Comparison of ENCODE assay signal across 20 cellular contexts in genomic region chr10:98258683-98259454, GRCh38. TPM values are rescaled to one million over a fixed set of nuclear protein-coding genes. Genes with fewer than 3 reads are reported as not detected.
DNase-seq lines count a peak whose midpoint lies in the region; ATAC-seq, FAIRE-seq and TF ChIP-seq lines count a peak whose summit lies in the region.
"Had no signal": no experiment of that assay in that cellular context is flagged by ENCODE, and none has a peak within 500 bp of the region (broad histone marks: within the 10 kb centered on the region; RNA-seq: fewer than 3 reads in every experiment).

No MANE protein-coding gene starts in this region.

- H3K4me1 ChIP-seq in HEK293 (ENCODE audit: control insufficient read depth, insufficient read depth, low read length): no peaks in the 10 kb centered on the region; the same call in 1 of the 2 replicates
- H3K4me1 ChIP-seq in K562 (replicated peaks in 1 of 2; ENCODE audit: control insufficient read depth in 2 of 2, insufficient read depth in 2 of 2, low read length in 2 of 2): peaks cover 13 to 18% of the 10 kb centered on the region in 2 experiments
- no peaks in the 10 kb centered on the region for H3K4me1 ChIP-seq in osteoblast (ENCODE audit: insufficient read depth, low read length)

- H3K27me3 ChIP-seq in K562 (ENCODE audit: control insufficient read depth in 2 of 2, insufficient read depth in 2 of 2, low read length in 2 of 2): no peaks in the 10 kb centered on the region
- H3K27me3 ChIP-seq in osteoblast (ENCODE audit: insufficient read depth, low read length): no peaks in the 10 kb centered on the region
- H3K27me3 ChIP-seq: thyroid gland had no signal

- H4K20me1 ChIP-seq in K562 (replicated peaks; ENCODE audit: control insufficient read depth, insufficient read depth, low read length) (no peaks in the 10 kb centered on the region), osteoblast (ENCODE audit: insufficient read depth, low read length) (peaks cover 8% of the 10 kb centered on the region)

- TF ChIP-seq RAD21 in K562 (CRISPR knock-in tag; conservative IDR thresholded peaks at IDR 0.05 in 1 of 2, IDR thresholded peaks at IDR 0.05 in 1 of 2): no peak

- H3K4me3 ChIP-seq in HEK293 (ENCODE audit: low read depth, low read length): no peak overlapping the region
- no peak overlapping the region for H3K4me3 ChIP-seq in K562
- H3K4me3 ChIP-seq in osteoblast (ENCODE audit: insufficient read depth, low read length): no peak overlapping the region
- H3K4me3 ChIP-seq: left ventricle myocardium inferior, thyroid gland had no signal

- intact Hi-C loops in K562 (cut with micrococcal nuclease): no loop called here

- H3K9me3 ChIP-seq in HEK293 (ENCODE audit: control insufficient read depth, insufficient read depth, low read depth, low read length) (no peaks in the 10 kb centered on the region), K562 (replicated peaks; ENCODE audit: control insufficient read depth, insufficient read depth, low read depth, low read length) (no peaks in the 10 kb centered on the region), osteoblast (ENCODE audit: low read depth, low read length) (no peaks in the 10 kb centered on the region)
- H3K9me3 ChIP-seq: left ventricle myocardium inferior, thyroid gland had no signal

- H2AFZ ChIP-seq in K562 (ENCODE audit: low read depth, low read length): no peak overlapping the region
- no peak overlapping the region for H2AFZ ChIP-seq in osteoblast (ENCODE audit: low read length)

- TF ChIP-seq EP300 in K562 (IDR thresholded peaks at IDR 0.05; ENCODE audit: low read length): no peak

- BruUV-seq in K562 (replicated peaks; lab: Mats Ljungman, UMichigan): no TSS peak

- 78% methylated on average over 10 of the region's 13 CpGs for WGBS in K562 (ENCODE audit: insufficient coverage, low coverage, missing lambda C conversion rate)

- POLR2A ChIA-PET in HEK293 (lab: Yijun Ruan, JAX) (no interaction called here), K562 (lab: Yijun Ruan, JAX) (interaction anchor here (0.6 to 0.8 kb wide), 2 partner anchors 12 to 20 kb away, joined by 4 read pairs; no protein-coding TSS in a partner anchor)

- CTCF ChIA-PET in HEK293 (lab: Yijun Ruan, JAX) (no interaction called here), K562 (lab: Yijun Ruan, JAX; ENCODE audit: low intra/inter-chr PET ratio) (no interaction called here)

- H3K36me3 ChIP-seq in HEK293 (ENCODE audit: control insufficient read depth in 2 of 2, insufficient read depth in 1 of 2, low read length in 2 of 2): no peaks in the 10 kb centered on the region
- H3K36me3 ChIP-seq in K562 (ENCODE audit: control insufficient read depth, insufficient read depth, low read length): no peaks in the 10 kb centered on the region
- peaks cover 52% of the 10 kb centered on the region for H3K36me3 ChIP-seq in osteoblast (ENCODE audit: insufficient read depth, low read length)
- H3K36me3 ChIP-seq: left ventricle myocardium inferior, thyroid gland had no signal

- H3K4me2 ChIP-seq in K562 (ENCODE audit: insufficient read depth, low read length): no peak overlapping the region
- H3K4me2 ChIP-seq in osteoblast (ENCODE audit: insufficient read depth, low read length): no peak overlapping the region

- no peak overlapping the region for H3K9ac ChIP-seq in K562 (ENCODE audit: insufficient read depth in 1 of 2, low read depth in 2 of 2, low read length in 2 of 2)

- ATAC-seq in K562: peak; percentile 47
- ATAC-seq: Right ventricle myocardium inferior; sciatic nerve; stimulated activated naive B cell treated with anti-CD40 and anti-IgM and Interleukin-4, amounts not matched to agents 10 μg/mL and 1 μg/mL and 100 μg/mL, for 72 hours had no signal

- in situ Hi-C loops in K562 (cut with MboI): no loop called here

- DNase-seq in COLO668 (lab: John Stamatoyannopoulos, UW; ENCODE audit: unreplicated experiment): peak; percentile 2
- no peak for DNase-seq in K562 (ENCODE audit: extremely low read depth in 1 of 4, low spot score in 3 of 4)
- peak; percentile 90 for DNase-seq in osteoblast (ENCODE audit: insufficient read length, low spot score, missing footprints)
- DNase-seq in glomerular visceral epithelial cell (ENCODE audit: extremely low spot score): no peak
- no peak for DNase-seq in NCI-H1092 treated with DMSO at 0.1 percent for 48 hours (lab: John Stamatoyannopoulos, UW)
- DNase-seq in T-helper 1 cell: no peak
- DNase-seq in RCC 7860 (ENCODE audit: low spot score): no peak
- DNase-seq: activated CD4-positive, alpha-beta T cell treated with anti-CD3 and anti-CD28 coated beads, Interleukin-2, amount 10 ng/mL, durations not matched to agents 7 days and 5 days; AML-193; anterior cingulate cortex; central memory CD4-positive, alpha-beta T cell; left ventricle myocardium inferior; NCI-H2029 treated with DMSO at 0.1 percent for 48 hours; NCI-H446 treated with DMSO at 0.1 percent for 48 hours; stimulated activated naive B cell treated with anti-CD40 and anti-IgM and Interleukin-4, amounts not matched to agents 10 μg/mL and 1 μg/mL and 100 μg/mL, for 72 hours; thyroid gland had no signal

- H3K79me2 ChIP-seq in K562 (ENCODE audit: control insufficient read depth, insufficient read depth, low read length) (no peaks in the 10 kb centered on the region), osteoblast (ENCODE audit: insufficient read depth, low read length) (no peaks in the 10 kb centered on the region)

- no peak for TF ChIP-seq POLR2A in K562 (conservative IDR thresholded peaks at IDR 0.05)

- H3K9me1 ChIP-seq in K562 (ENCODE audit: control insufficient read depth, insufficient read depth, low read length): no peaks in the 10 kb centered on the region

- TF ChIP-seq CTCF in HEK293 (tag by site-specific recombination; IDR thresholded peaks at IDR 0.05) (no peak), K562 (IDR thresholded peaks at IDR 0.05 in 2 of 3, conservative IDR thresholded peaks at IDR 0.05 in 1 of 3; ENCODE audit: insufficient read depth in 2 of 3, low read depth in 1 of 3, low read length in 3 of 3) (no peak), osteoblast (IDR thresholded peaks at IDR 0.05; ENCODE audit: extremely low read depth, low read depth, low read length) (no peak)

- no peak overlapping the region for H3K27ac ChIP-seq in HEK293 (ENCODE audit: extremely low read depth, low read depth, low read length)
- no peak overlapping the region for H3K27ac ChIP-seq in K562 (ENCODE audit: extremely low read depth, low read depth, low read length)
- H3K27ac ChIP-seq in osteoblast (ENCODE audit: low read depth, low read length): no peak overlapping the region
- H3K27ac ChIP-seq: left ventricle myocardium inferior, thyroid gland had no signal

- FAIRE-seq in K562 (lab: Jason Lieb, UNC) (no peak), RCC 7860 (lab: Jason Lieb, UNC) (no peak)
- FAIRE-seq: H54 had no signal

TF ChIP-seq in HEK293, 187 proteins besides CTCF, POLR2A, EP300 and RAD21 (continues in another document):
- TF ChIP-seq ZBTB21 (tag by site-specific recombination; IDR thresholded peaks at IDR 0.05) (peak; percentile 37; the same call in 1 of the 2 replicates), SP2 (tag by site-specific recombination; IDR thresholded peaks at IDR 0.05) (peak; percentile 8; the same call in 1 of the 2 replicates), WT1 (tag by site-specific recombination; IDR thresholded peaks at IDR 0.05) (peak; percentile 50), ZFP69B (tag by site-specific recombination; IDR thresholded peaks at IDR 0.05) (peak; percentile 42; the same call in 1 of the 2 replicates), KLF8 (tag by site-specific recombination; IDR thresholded peaks at IDR 0.05) (peak; percentile 62)

TF ChIP-seq in K562, 482 proteins besides CTCF, POLR2A, EP300 and RAD21 (continues in another document):
- TF ChIP-seq MCM7 (IDR thresholded peaks at IDR 0.05): no peak
- TF ChIP-seq, protein P1, sequence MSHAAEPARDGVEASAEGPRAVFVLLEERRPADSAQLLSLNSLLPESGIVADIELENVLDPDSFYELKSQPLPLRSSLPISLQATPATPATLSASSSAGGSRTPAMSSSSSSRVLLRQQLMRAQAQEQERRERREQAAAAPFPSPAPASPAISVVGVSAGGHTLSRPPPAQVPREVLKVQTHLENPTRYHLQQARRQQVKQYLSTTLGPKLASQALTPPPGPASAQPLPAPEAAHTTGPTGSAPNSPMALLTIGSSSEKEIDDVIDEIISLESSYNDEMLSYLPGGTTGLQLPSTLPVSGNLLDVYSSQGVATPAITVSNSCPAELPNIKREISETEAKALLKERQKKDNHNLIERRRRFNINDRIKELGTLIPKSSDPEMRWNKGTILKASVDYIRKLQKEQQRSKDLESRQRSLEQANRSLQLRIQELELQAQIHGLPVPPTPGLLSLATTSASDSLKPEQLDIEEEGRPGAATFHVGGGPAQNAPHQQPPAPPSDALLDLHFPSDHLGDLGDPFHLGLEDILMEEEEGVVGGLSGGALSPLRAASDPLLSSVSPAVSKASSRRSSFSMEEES (CRISPR knock-in tag; IDR thresholded peaks at IDR 0.05): no peak

RNA-seq across cellular contexts. Expression of gene LOXL4, which starts 9.1 kb away (rescaled TPM):
- 0.35 and 1.1 TPM in 2 replicates for total RNA-seq in K562 (2011; cell fraction: chromatin; rRNA removed; ENCODE audit: low replicate concordance)
- total RNA-seq in K562 (2011; cell fraction: nucleolus; rRNA removed): 0.92 and 1.2 TPM in 2 replicates
- total RNA-seq in K562 (2011; cell fraction: nucleoplasm; rRNA removed): 0.53 and 0.95 TPM in 2 replicates
- total RNA-seq in K562 (2014; rRNA removed) (0.04 and 0.09 TPM in 2 replicates), K562 (2014; rRNA removed; fragmentation: Illumina TruSeq; extraction: Trizol) (0.06 TPM in 1 of 2 replicates, not detected in the other), K562 (2015; rRNA removed; fragmentation: Illumina TruSeq; extraction: Trizol) (not detected in 2 replicates), K562 (2021) (0.04 and 0.13 TPM in 2 replicates), osteoblast (28.6 and 36.6 TPM in 2 replicates)
- polyA plus RNA-seq in K562 (2011; rRNA removed) (0.35 and 0.39 TPM in 2 replicates), K562 (2014; fragmentation: Illumina TruSeq; extraction: Trizol) (0.03 and 0.04 TPM in 2 replicates), K562 (2014; fragmentation: Nextera tagmentation; extraction: Ambion mirVana) (under 1 TPM in 1 of 2 experiments, not detected in 1; 0.04 TPM), K562 (2014; rRNA removed) (0.05 and 0.07 TPM in 2 replicates)
- polyA plus RNA-seq in K562 (2011; cell fraction: cytosol; rRNA removed): 0.47 and 0.58 TPM in 2 replicates
- polyA plus RNA-seq in K562 (2011; cell fraction: nucleus; rRNA removed): 0.76 and 1.2 TPM in 2 replicates
- polyA plus RNA-seq in K562 (2012): 0.16 and 0.83 TPM in 2 replicates
- 0.21 and 0.24 TPM in 2 replicates for polyA minus RNA-seq in K562 (2011; rRNA and poly(A)+ RNA removed)
- 0.48 TPM in 1 of 2 replicates, not detected in the other for polyA minus RNA-seq in K562 (2011; cell fraction: cytosol; rRNA and poly(A)+ RNA removed)
- 0.22 and 0.27 TPM in 2 replicates for polyA minus RNA-seq in K562 (2011; cell fraction: nucleus; rRNA and poly(A)+ RNA removed)
- total RNA-seq: activated CD4-positive, alpha-beta T cell treated with anti-CD3 and anti-CD28 coated beads, Interleukin-2, amount 10 ng/mL, durations not matched to agents 7 days and 5 days had no signal

Comparison
In these comparisons a context has a peak if more than half of its experiments do, and no peak if none do; other contexts are left out.
1. DNase-seq: peak in COLO668 (single experiment) and osteoblast (single experiment); none in K562 (0 of 4), glomerular visceral epithelial cell (single experiment), NCI-H1092 treated with DMSO at 0.1 percent for 48 hours (single experiment), T-helper 1 cell (0 of 5) and RCC 7860 (single experiment).
2. RNA of gene LOXL4, which starts 9.1 kb away (total RNA-seq): 28.6 to 36.6 TPM in osteoblast; 0.04 to 1.2 TPM in K562; every median in the first group is over 10 times any median in the second.